Comparison of ENCODE assay signal across 28 cellular contexts in genomic region chr9:96126321-96126881, GRCh38.
DNase-seq lines count a peak whose midpoint lies in the region; ATAC-seq and TF ChIP-seq lines count a peak whose summit lies in the region.
"Had no signal": no experiment of that assay in that cellular context is flagged by ENCODE, and none has a peak within 500 bp of the region (broad histone marks: within the 10 kb centered on the region; RNA-seq: fewer than 3 reads in every experiment).

No MANE protein-coding gene starts in this region.

- TF ChIP-seq CTCF in WTC11 (IDR thresholded peaks at IDR 0.05), result no peak
- no peak for TF ChIP-seq CTCF in osteoblast (IDR thresholded peaks at IDR 0.05; ENCODE audit: extremely low read depth, low read depth, low read length)

- H3K27ac Mint-ChIP-seq in WTC11, result peak overlapping the region; percentile 26; the same call in 1 of the 2 replicates
- H3K27ac Mint-ChIP-seq: activated naive CD8-positive, alpha-beta T cell treated with anti-CD3 and anti-CD28 coated beads, Interleukin-2, amount 50 U/mL, for 24 hours; mesothelial cell of epicardium had no signal

- peaks cover 22% of the 10 kb centered on the region for H3K27me3 Mint-ChIP-seq in WTC11 (ENCODE audit: low read depth)
- H3K27me3 Mint-ChIP-seq: activated naive CD8-positive, alpha-beta T cell treated with anti-CD3 and anti-CD28 coated beads, Interleukin-2, amount 50 U/mL, for 24 hours had no signal

- H3K9me3 ChIP-seq in HUES6 (ENCODE audit: control insufficient read depth, insufficient read depth, low read depth, low read length) (0 out of 2 replicates have a peak, but pooled peaks cover 2% of the 10 kb centered on the region), osteoblast (ENCODE audit: low read depth, low read length) (no peaks in the 10 kb centered on the region)
- H3K9me3 ChIP-seq: BE2C, body of pancreas, heart right ventricle, suprapubic skin, vagina had no signal

- CTCF ChIA-PET in WTC11 (lab: Charles Lee), result interaction anchor here (0.9 kb wide), 1 partner anchor 75 kb away, joined by 3 read pairs; no protein-coding TSS in a partner anchor

- POLR2A ChIA-PET in WTC11 (lab: Charles Lee), result no interaction called here

- no peak overlapping the region for H3K4me3 ChIP-seq in HUES6 (ENCODE audit: low read depth, low read length)
- H3K4me3 ChIP-seq in osteoblast (ENCODE audit: insufficient read depth, low read length), result no peak overlapping the region
- H3K4me3 ChIP-seq: body of pancreas, heart right ventricle, suprapubic skin, vagina had no signal

- H3K36me3 ChIP-seq in HUES6 (ENCODE audit: control insufficient read depth, insufficient read depth, low read length) (no peaks in the 10 kb centered on the region), osteoblast (ENCODE audit: insufficient read depth, low read length) (no peaks in the 10 kb centered on the region)
- H3K36me3 ChIP-seq: BE2C, heart right ventricle, suprapubic skin, vagina had no signal

- no peaks in the 10 kb centered on the region; the same call in 1 of the 2 replicates for H3K9me3 Mint-ChIP-seq in WTC11
- H3K9me3 Mint-ChIP-seq: activated naive CD8-positive, alpha-beta T cell treated with anti-CD3 and anti-CD28 coated beads, Interleukin-2, amount 50 U/mL, for 24 hours; mesothelial cell of epicardium; T-cell had no signal

- H2AFZ ChIP-seq in osteoblast (ENCODE audit: low read length), result no peak overlapping the region

- H3K36me3 Mint-ChIP-seq in WTC11, result 0 out of 2 replicates have a peak, but pooled peaks cover 2% of the 10 kb centered on the region
- H3K36me3 Mint-ChIP-seq: mesothelial cell of epicardium, T-cell had no signal

- peak; percentile 29 for ATAC-seq in WTC11
- ATAC-seq in HG03108 (IDR thresholded peaks at IDR 0.05; ENCODE audit: unreplicated experiment), result no peak
- ATAC-seq: activated naive CD8-positive, alpha-beta T cell treated with anti-CD3 and anti-CD28 coated beads, Interleukin-2, amount 50 U/mL, for 24 hours; body of pancreas; heart right ventricle; left lobe of liver; PC-3; T-cell had no signal

- peak overlapping the region; percentile 26 for H3K9ac ChIP-seq in HUES6 (ENCODE audit: low read length)

- no peaks in the 10 kb centered on the region for H3K79me2 ChIP-seq in osteoblast (ENCODE audit: insufficient read depth, low read length)

- peaks cover 4% of the 10 kb centered on the region; the same call in 1 of the 2 replicates for H3K27me3 ChIP-seq in HUES6 (ENCODE audit: control insufficient read depth, insufficient read depth, low read length)
- H3K27me3 ChIP-seq in osteoblast (ENCODE audit: insufficient read depth, low read length), result no peaks in the 10 kb centered on the region
- H3K27me3 ChIP-seq: BE2C, body of pancreas, suprapubic skin, vagina had no signal

- peak; percentile 28 for DNase-seq in WTC11 (ENCODE audit: low spot score)
- DNase-seq in left kidney (ENCODE audit: low read depth, low spot score), result peak; percentile 67
- DNase-seq in retina, result peak; percentile 73
- no peak for DNase-seq in NCI-H146 (lab: John Stamatoyannopoulos, UW)
- DNase-seq in midbrain (lab: John Stamatoyannopoulos, UW), result no peak
- no peak for DNase-seq in osteoblast (ENCODE audit: insufficient read length, low spot score, missing footprints)
- DNase-seq: activated CD4-positive, alpha-beta T cell treated with anti-CD3 and anti-CD28 coated beads, Interleukin-2, amount 50 U/mL, for 48 hours; activated effector memory CD4-positive, alpha-beta T cell treated with anti-CD3 and anti-CD28 coated beads, Interleukin-2, amount 50 U/mL, for 16 hours; activated naive CD8-positive, alpha-beta T cell treated with anti-CD3 and anti-CD28 coated beads, Interleukin-2, amount 50 U/mL, for 24 hours; BE2C; body of pancreas; cerebellar nuclear complex; heart right ventricle; immature natural killer cell; NCI-H1092 treated with DMSO at 0.1 percent for 48 hours; NCI-H2029 treated with DMSO at 0.1 percent for 48 hours; NCI-H2227 treated with DMSO at 0.1 percent for 48 hours; PC-3; Right ventricle myocardium superior; small intestine; stimulated activated CD4-positive, alpha-beta T cell treated with anti-CD3 and anti-CD28 coated beads, Interleukin-2, amount 100 ng/mL, for 24 hours; T-cell had no signal

- no peak overlapping the region for H3K4me2 ChIP-seq in osteoblast (ENCODE audit: insufficient read depth, low read length)

- peaks cover 48% of the 10 kb centered on the region for H3K4me1 Mint-ChIP-seq in WTC11
- H3K4me1 Mint-ChIP-seq: activated naive CD8-positive, alpha-beta T cell treated with anti-CD3 and anti-CD28 coated beads, Interleukin-2, amount 50 U/mL, for 24 hours had no signal

- H3K4me3 Mint-ChIP-seq in WTC11, result no peak overlapping the region
- H3K4me3 Mint-ChIP-seq: activated naive CD8-positive, alpha-beta T cell treated with anti-CD3 and anti-CD28 coated beads, Interleukin-2, amount 50 U/mL, for 24 hours; immature natural killer cell; mesothelial cell of epicardium; T-cell had no signal

- H3K4me1 ChIP-seq in HUES6 (ENCODE audit: control insufficient read depth, insufficient read depth, low read length) (peaks cover 58% of the 10 kb centered on the region), osteoblast (ENCODE audit: insufficient read depth, low read length) (no peaks in the 10 kb centered on the region)
- H3K4me1 ChIP-seq: BE2C, suprapubic skin, vagina had no signal

- H3K27ac ChIP-seq in HUES6 (ENCODE audit: low read depth, low read length), result no peak overlapping the region; the same call in 1 of the 2 replicates
- H3K27ac ChIP-seq in osteoblast (ENCODE audit: low read depth, low read length), result no peak overlapping the region
- H3K27ac ChIP-seq: body of pancreas, heart right ventricle, suprapubic skin, vagina had no signal

- H4K20me1 ChIP-seq in osteoblast (ENCODE audit: insufficient read depth, low read length), result no peaks in the 10 kb centered on the region

TF ChIP-seq in WTC11, 78 proteins besides CTCF, POLR2A, EP300 and RAD21:
- TF ChIP-seq, protein P1, sequence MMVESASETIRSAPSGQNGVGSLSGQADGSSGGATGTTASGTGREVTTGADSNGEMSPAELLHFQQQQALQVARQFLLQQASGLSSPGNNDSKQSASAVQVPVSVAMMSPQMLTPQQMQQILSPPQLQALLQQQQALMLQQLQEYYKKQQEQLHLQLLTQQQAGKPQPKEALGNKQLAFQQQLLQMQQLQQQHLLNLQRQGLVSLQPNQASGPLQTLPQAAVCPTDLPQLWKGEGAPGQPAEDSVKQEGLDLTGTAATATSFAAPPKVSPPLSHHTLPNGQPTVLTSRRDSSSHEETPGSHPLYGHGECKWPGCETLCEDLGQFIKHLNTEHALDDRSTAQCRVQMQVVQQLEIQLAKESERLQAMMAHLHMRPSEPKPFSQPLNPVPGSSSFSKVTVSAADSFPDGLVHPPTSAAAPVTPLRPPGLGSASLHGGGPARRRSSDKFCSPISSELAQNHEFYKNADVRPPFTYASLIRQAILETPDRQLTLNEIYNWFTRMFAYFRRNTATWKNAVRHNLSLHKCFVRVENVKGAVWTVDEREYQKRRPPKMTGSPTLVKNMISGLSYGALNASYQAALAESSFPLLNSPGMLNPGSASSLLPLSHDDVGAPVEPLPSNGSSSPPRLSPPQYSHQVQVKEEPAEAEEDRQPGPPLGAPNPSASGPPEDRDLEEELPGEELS (CRISPR knock-in tag; IDR thresholded peaks at IDR 0.05), result no peak
- TF ChIP-seq, protein P2, sequence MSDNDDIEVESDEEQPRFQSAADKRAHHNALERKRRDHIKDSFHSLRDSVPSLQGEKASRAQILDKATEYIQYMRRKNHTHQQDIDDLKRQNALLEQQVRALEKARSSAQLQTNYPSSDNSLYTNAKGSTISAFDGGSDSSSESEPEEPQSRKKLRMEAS (CRISPR knock-in tag; IDR thresholded peaks at IDR 0.05), result 0 out of 2 replicates have a peak, but pooled peaks have one; percentile 19
- TF ChIP-seq, protein P3, sequence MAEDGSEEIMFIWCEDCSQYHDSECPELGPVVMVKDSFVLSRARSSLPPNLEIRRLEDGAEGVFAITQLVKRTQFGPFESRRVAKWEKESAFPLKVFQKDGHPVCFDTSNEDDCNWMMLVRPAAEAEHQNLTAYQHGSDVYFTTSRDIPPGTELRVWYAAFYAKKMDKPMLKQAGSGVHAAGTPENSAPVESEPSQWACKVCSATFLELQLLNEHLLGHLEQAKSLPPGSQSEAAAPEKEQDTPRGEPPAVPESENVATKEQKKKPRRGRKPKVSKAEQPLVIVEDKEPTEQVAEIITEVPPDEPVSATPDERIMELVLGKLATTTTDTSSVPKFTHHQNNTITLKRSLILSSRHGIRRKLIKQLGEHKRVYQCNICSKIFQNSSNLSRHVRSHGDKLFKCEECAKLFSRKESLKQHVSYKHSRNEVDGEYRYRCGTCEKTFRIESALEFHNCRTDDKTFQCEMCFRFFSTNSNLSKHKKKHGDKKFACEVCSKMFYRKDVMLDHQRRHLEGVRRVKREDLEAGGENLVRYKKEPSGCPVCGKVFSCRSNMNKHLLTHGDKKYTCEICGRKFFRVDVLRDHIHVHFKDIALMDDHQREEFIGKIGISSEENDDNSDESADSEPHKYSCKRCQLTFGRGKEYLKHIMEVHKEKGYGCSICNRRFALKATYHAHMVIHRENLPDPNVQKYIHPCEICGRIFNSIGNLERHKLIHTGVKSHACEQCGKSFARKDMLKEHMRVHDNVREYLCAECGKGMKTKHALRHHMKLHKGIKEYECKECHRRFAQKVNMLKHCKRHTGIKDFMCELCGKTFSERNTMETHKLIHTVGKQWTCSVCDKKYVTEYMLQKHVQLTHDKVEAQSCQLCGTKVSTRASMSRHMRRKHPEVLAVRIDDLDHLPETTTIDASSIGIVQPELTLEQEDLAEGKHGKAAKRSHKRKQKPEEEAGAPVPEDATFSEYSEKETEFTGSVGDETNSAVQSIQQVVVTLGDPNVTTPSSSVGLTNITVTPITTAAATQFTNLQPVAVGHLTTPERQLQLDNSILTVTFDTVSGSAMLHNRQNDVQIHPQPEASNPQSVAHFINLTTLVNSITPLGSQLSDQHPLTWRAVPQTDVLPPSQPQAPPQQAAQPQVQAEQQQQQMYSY (CRISPR knock-in tag; IDR thresholded peaks at IDR 0.05), result no peak
- TF ChIP-seq ELF4 (CRISPR knock-in tag; IDR thresholded peaks at IDR 0.05; ENCODE audit: low read depth), result no peak

Comparison
In these comparisons a context has a peak if more than half of its experiments do, and no peak if none do; other contexts are left out.
1. DNase-seq: peak in WTC11 (single experiment), left kidney (single experiment) and retina (single experiment); none in NCI-H146 (single experiment), midbrain (single experiment) and osteoblast (single experiment).